9 cellular contexts compared by ENCODE assay signal in genomic region chr7:34277016-34277800, GRCh38.
DNase-seq lines count a peak whose midpoint lies in the region; ATAC-seq and TF ChIP-seq lines count a peak whose summit lies in the region.
"Had no signal": no experiment of that assay in that cellular context is flagged by ENCODE, and none has a peak within 500 bp of the region (broad histone marks: within the 10 kb centered on the region; RNA-seq: fewer than 3 reads in every experiment).

No MANE protein-coding gene starts in this region.

- TF ChIP-seq POLR2A in ovary (IDR thresholded peaks at IDR 0.05): no peak

- H3K27ac ChIP-seq in ovary: no peak overlapping the region
- no peak overlapping the region for H3K27ac ChIP-seq in colonic mucosa

- ATAC-seq in GM18858 (IDR thresholded peaks at IDR 0.05; ENCODE audit: unreplicated experiment) (peak; percentile 66), HG02610 (IDR thresholded peaks at IDR 0.05; ENCODE audit: unreplicated experiment) (peak; percentile 75), GM21360 (IDR thresholded peaks at IDR 0.05; ENCODE audit: unreplicated experiment) (no peak)
- ATAC-seq: Right ventricle myocardium inferior had no signal

- peak; percentile 48 for DNase-seq in NOMO-1 treated with dmso at 0.1 percent for 144 hours (lab: John Stamatoyannopoulos, UW; ENCODE audit: unreplicated experiment)
- DNase-seq in iPS-NIHi11 (ENCODE audit: low spot score): peak; percentile 11
- no peak for DNase-seq in mesenteric fat pad (ENCODE audit: low spot score)
- DNase-seq in ovary: no peak
- no peak for DNase-seq in colonic mucosa

- H3K4me1 ChIP-seq in ovary (ENCODE audit: insufficient read depth) (no peaks in the 10 kb centered on the region), colonic mucosa (no peaks in the 10 kb centered on the region)

- intact Hi-C loops in ovary (cut with DNase I): no loop called here
- intact Hi-C loops in colonic mucosa (cut with DNase I): no loop called here

- WGBS in ovary, 3 donors: 75 to 84% (median 76%) methylated on average over 7 of the region's 7 CpGs

- H3K9me3 ChIP-seq in ovary (no peaks in the 10 kb centered on the region), colonic mucosa (no peaks in the 10 kb centered on the region)

- H3K27me3 ChIP-seq in ovary: no peaks in the 10 kb centered on the region
- H3K27me3 ChIP-seq in colonic mucosa: no peaks in the 10 kb centered on the region

- H3K4me3 ChIP-seq in ovary (no peak overlapping the region), colonic mucosa (no peak overlapping the region)

- TF ChIP-seq CTCF in ovary (IDR thresholded peaks at IDR 0.05): no peak
- no peak for TF ChIP-seq CTCF in colonic mucosa (IDR thresholded peaks at IDR 0.05)

- H3K36me3 ChIP-seq in ovary (no peaks in the 10 kb centered on the region), colonic mucosa (no peaks in the 10 kb centered on the region)

- no peak for TF ChIP-seq EP300 in ovary (IDR thresholded peaks at IDR 0.05)

- H3K9ac ChIP-seq in colonic mucosa (ENCODE audit: low read depth in 2 of 2, low read length in 2 of 2): no peak overlapping the region

Comparison
In these comparisons a context has a peak if more than half of its experiments do, and no peak if none do; other contexts are left out.
1. DNase-seq: peak in NOMO-1 treated with dmso at 0.1 percent for 144 hours (single experiment) and iPS-NIHi11 (single experiment); none in mesenteric fat pad (single experiment), ovary (0 of 5) and colonic mucosa (single experiment).